ENCODE assay signal across 12 cellular contexts in genomic region chr11:67264886-67265632, GRCh38. TPM values are rescaled to one million over a fixed set of nuclear protein-coding genes. Genes with fewer than 3 reads are reported as not detected.
DNase-seq lines count a peak whose midpoint lies in the region; ATAC-seq, FAIRE-seq and TF ChIP-seq lines count a peak whose summit lies in the region.
"Had no signal": no experiment of that assay in that cellular context is flagged by ENCODE, and none has a peak within 500 bp of the region (broad histone marks: within the 10 kb centered on the region; RNA-seq: fewer than 3 reads in every experiment).

No MANE protein-coding gene starts in this region.

- H3K79me2 ChIP-seq in keratinocyte (ENCODE audit: control insufficient read depth, insufficient read depth, low read length), result peaks cover 34% of the 10 kb centered on the region

- DNase-seq in activated naive CD4-positive, alpha-beta T cell treated with anti-CD3 and anti-CD28 coated beads, Interleukin-2, amount 10 ng/mL, durations not matched to agents 7 days and 5 days, result peak; percentile 23
- no peak for DNase-seq in activated naive CD4-positive, alpha-beta T cell (lab: John Stamatoyannopoulos, UW)
- no peak for DNase-seq in activated T-helper 1 cell treated with anti-CD3 and anti-CD28 coated beads, Interleukin-12 subunit alpha, Interleukin-12 subunit beta, Interleukin-2, Interleukin-4 antibody, amounts not matched to agents 30 ng/mL and 10 ng/mL and 1 ng/mL, durations not matched to agents 14 hours and 24 hours and 36 hours (ENCODE audit: low spot score)
- DNase-seq in keratinocyte (ENCODE audit: low read depth, low spot score) (no peak), thoracic aorta (ENCODE audit: low spot score) (no peak), COR-L47 (lab: John Stamatoyannopoulos, UW) (no peak), GM20000 (ENCODE audit: low spot score) (no peak), NCI-H1092 (lab: John Stamatoyannopoulos, UW) (no peak)
- DNase-seq: foreskin melanocyte, H7, MG63, NCI-H526 had no signal

- H3K4me1 ChIP-seq in keratinocyte (ENCODE audit: control insufficient read depth, extremely low read depth, insufficient read depth, low read length) (peaks cover 79% of the 10 kb centered on the region), thoracic aorta (ENCODE audit: control insufficient read depth in 1 of 2, low read depth in 2 of 2) (peaks cover 31 to 67% of the 10 kb centered on the region in 2 donors)

- H3K9me3 Mint-ChIP-seq in activated naive CD4-positive, alpha-beta T cell treated with anti-CD3 and anti-CD28 coated beads, Interleukin-2, amount 10 ng/mL, durations not matched to agents 7 days and 5 days, result no peaks in the 10 kb centered on the region
- no peaks in the 10 kb centered on the region for H3K9me3 Mint-ChIP-seq in activated T-helper 1 cell treated with anti-CD3 and anti-CD28 coated beads, Interleukin-12 subunit alpha, Interleukin-12 subunit beta, Interleukin-2, Interleukin-4 antibody, amounts not matched to agents 30 ng/mL and 10 ng/mL and 1 ng/mL, durations not matched to agents 14 hours and 24 hours and 36 hours

- no peak overlapping the region for H2AFZ ChIP-seq in keratinocyte (ENCODE audit: control insufficient read depth, low read length)

- dilution Hi-C loops in keratinocyte (cut with MboI; ENCODE audit: extremely low pct_ligation_motif_present, low sequenced_read_pairs), result no loop called here

- H3K27ac Mint-ChIP-seq in activated naive CD4-positive, alpha-beta T cell treated with anti-CD3 and anti-CD28 coated beads, Interleukin-2, amount 10 ng/mL, durations not matched to agents 7 days and 5 days, result peak overlapping the region; percentile 78
- H3K27ac Mint-ChIP-seq in activated T-helper 1 cell treated with anti-CD3 and anti-CD28 coated beads, Interleukin-12 subunit alpha, Interleukin-12 subunit beta, Interleukin-2, Interleukin-4 antibody, amounts not matched to agents 30 ng/mL and 10 ng/mL and 1 ng/mL, durations not matched to agents 14 hours and 24 hours and 36 hours, result peak overlapping the region; percentile 89

- peaks cover 10% of the 10 kb centered on the region for H3K27me3 Mint-ChIP-seq in activated naive CD4-positive, alpha-beta T cell treated with anti-CD3 and anti-CD28 coated beads, Interleukin-2, amount 10 ng/mL, durations not matched to agents 7 days and 5 days
- no peaks in the 10 kb centered on the region for H3K27me3 Mint-ChIP-seq in activated T-helper 1 cell treated with anti-CD3 and anti-CD28 coated beads, Interleukin-12 subunit alpha, Interleukin-12 subunit beta, Interleukin-2, Interleukin-4 antibody, amounts not matched to agents 30 ng/mL and 10 ng/mL and 1 ng/mL, durations not matched to agents 14 hours and 24 hours and 36 hours (ENCODE audit: insufficient read depth)

- no peak overlapping the region for H3K9ac ChIP-seq in keratinocyte (ENCODE audit: control insufficient read depth, extremely low read depth, insufficient read depth, low read length)

- intact Hi-C loops in activated T-helper 1 cell treated with anti-CD3 and anti-CD28 coated beads, Interleukin-12 subunit alpha, Interleukin-12 subunit beta, Interleukin-2, Interleukin-4 antibody, amounts not matched to agents 30 ng/mL and 10 ng/mL and 1 ng/mL, durations not matched to agents 14 hours and 24 hours and 36 hours (cut with micrococcal nuclease), result loop anchor here (5.0 kb wide), 2 partner anchors 137 to 242 kb away; partner anchors contain the start of genes CDK2AP2, PITPNM1, PPP1CA and TBC1D10C

- H3K9me1 ChIP-seq in keratinocyte (ENCODE audit: control insufficient read depth, extremely low read depth, insufficient read depth, low read length), result peaks cover 2% of the 10 kb centered on the region

- peaks cover 62% of the 10 kb centered on the region for H3K4me1 Mint-ChIP-seq in activated naive CD4-positive, alpha-beta T cell treated with anti-CD3 and anti-CD28 coated beads, Interleukin-2, amount 10 ng/mL, durations not matched to agents 7 days and 5 days
- H3K4me1 Mint-ChIP-seq in activated T-helper 1 cell treated with anti-CD3 and anti-CD28 coated beads, Interleukin-12 subunit alpha, Interleukin-12 subunit beta, Interleukin-2, Interleukin-4 antibody, amounts not matched to agents 30 ng/mL and 10 ng/mL and 1 ng/mL, durations not matched to agents 14 hours and 24 hours and 36 hours (ENCODE audit: low read depth), result peaks cover 65% of the 10 kb centered on the region

- H3K9me3 ChIP-seq in keratinocyte (ENCODE audit: control insufficient read depth, low read depth, low read length), result no peaks in the 10 kb centered on the region
- no peaks in the 10 kb centered on the region for H3K9me3 ChIP-seq in thoracic aorta
- H3K9me3 ChIP-seq: MG63 had no signal

- ATAC-seq in thoracic aorta (ENCODE audit: insufficient number of reproducible peaks, low FRiP score, low read depth), result no peak

- H4K20me1 ChIP-seq in keratinocyte (ENCODE audit: control insufficient read depth, extremely low read depth, insufficient read depth, low read length), result no peaks in the 10 kb centered on the region

- H3K27me3 ChIP-seq in keratinocyte (ENCODE audit: control insufficient read depth, extremely low read depth, insufficient read depth, low read length) (no peaks in the 10 kb centered on the region), thoracic aorta (replicated peaks; ENCODE audit: insufficient read depth) (no peaks in the 10 kb centered on the region)
- H3K27me3 ChIP-seq: MG63 had no signal

- CTCF ChIA-PET in activated naive CD4-positive, alpha-beta T cell treated with anti-CD3 and anti-CD28 coated beads, Interleukin-2, amount 10 ng/mL, durations not matched to agents 7 days and 5 days (lab: Charles Lee), result interaction anchor here (0.7 to 4.9 kb wide), 10 partner anchors 12 to 117 kb away, joined by 3 to 117 read pairs (median 5); partner anchors contain the start of gene SSH3

- H3K4me3 ChIP-seq in keratinocyte (ENCODE audit: control insufficient read depth in 2 of 3, extremely low read depth in 1 of 3, insufficient read depth in 2 of 3, low read depth in 1 of 3, low read length in 3 of 3), result no peak overlapping the region
- no peak overlapping the region for H3K4me3 ChIP-seq in thoracic aorta

- FAIRE-seq in keratinocyte (lab: Jason Lieb, UNC), result peak; percentile 78

- peak overlapping the region; percentile 75 for H3K4me3 Mint-ChIP-seq in activated naive CD4-positive, alpha-beta T cell treated with anti-CD3 and anti-CD28 coated beads, Interleukin-2, amount 10 ng/mL, durations not matched to agents 7 days and 5 days
- H3K4me3 Mint-ChIP-seq in activated T-helper 1 cell treated with anti-CD3 and anti-CD28 coated beads, Interleukin-12 subunit alpha, Interleukin-12 subunit beta, Interleukin-2, Interleukin-4 antibody, amounts not matched to agents 30 ng/mL and 10 ng/mL and 1 ng/mL, durations not matched to agents 14 hours and 24 hours and 36 hours, result peak overlapping the region; percentile 84

- H3K36me3 Mint-ChIP-seq in activated naive CD4-positive, alpha-beta T cell treated with anti-CD3 and anti-CD28 coated beads, Interleukin-2, amount 10 ng/mL, durations not matched to agents 7 days and 5 days, result peaks cover 29% of the 10 kb centered on the region
- peaks cover 34% of the 10 kb centered on the region for H3K36me3 Mint-ChIP-seq in activated T-helper 1 cell treated with anti-CD3 and anti-CD28 coated beads, Interleukin-12 subunit alpha, Interleukin-12 subunit beta, Interleukin-2, Interleukin-4 antibody, amounts not matched to agents 30 ng/mL and 10 ng/mL and 1 ng/mL, durations not matched to agents 14 hours and 24 hours and 36 hours (ENCODE audit: low read depth)

- TF ChIP-seq CTCF in keratinocyte (optimal IDR thresholded peaks at IDR 0.05 in 1 of 3, IDR thresholded peaks at IDR 0.05 in 1 of 3, conservative IDR thresholded peaks at IDR 0.05 in 1 of 3; ENCODE audit: extremely low read depth in 1 of 3, insufficient read depth in 2 of 3, low read length in 3 of 3), result no peak
- no peak for TF ChIP-seq CTCF in thoracic aorta (IDR thresholded peaks at IDR 0.05)
- TF ChIP-seq CTCF in GM20000 (IDR thresholded peaks at IDR 0.05; ENCODE audit: extremely low read depth, missing control alignments), result no peak

- no peak overlapping the region for H3K27ac ChIP-seq in keratinocyte (ENCODE audit: control insufficient read depth, insufficient read depth, low read length)
- peak overlapping the region; percentile 49 to 72 for H3K27ac ChIP-seq in thoracic aorta

- peaks cover 8 to 10% of the 10 kb centered on the region in 2 experiments for H3K36me3 ChIP-seq in keratinocyte (ENCODE audit: control insufficient read depth in 2 of 2, extremely low read depth in 1 of 2, insufficient read depth in 2 of 2, low read length in 2 of 2)
- H3K36me3 ChIP-seq in thoracic aorta, result no peaks in the 10 kb centered on the region

- peak overlapping the region; percentile 42 for H3K4me2 ChIP-seq in keratinocyte (ENCODE audit: control insufficient read depth, extremely low read depth, insufficient read depth, low read depth, low read length)

RNA-seq across cellular contexts. Expression of gene GRK2, which starts 1.2 kb away (rescaled TPM):
- total RNA-seq in activated T-helper 1 cell treated with anti-CD3 and anti-CD28 coated beads, Interleukin-12 subunit alpha, Interleukin-12 subunit beta, Interleukin-2, Interleukin-4 antibody, amounts not matched to agents 30 ng/mL and 10 ng/mL and 1 ng/mL, durations not matched to agents 14 hours and 24 hours and 36 hours, result 249 and 250 TPM in 2 replicates
- 21.1 to 29.2 TPM (median 23.3 TPM) in 3 replicates for polyA plus RNA-seq in keratinocyte
- polyA plus RNA-seq in keratinocyte (2011; ENCODE audit: low read depth), result 72.4 TPM
- polyA plus RNA-seq in keratinocyte (2011; cell fraction: cytosol; rRNA removed), result 15.4 and 26.0 TPM in 2 replicates
- 38.5 and 51.4 TPM in 2 replicates for polyA plus RNA-seq in keratinocyte (2011; cell fraction: nucleus; rRNA removed)
- 26.4 and 42.3 TPM in 2 replicates for polyA plus RNA-seq in keratinocyte (2012; ENCODE audit: low replicate concordance)
- polyA minus RNA-seq in keratinocyte, result 28.1 to 136 TPM (median 33.8 TPM) in 3 replicates
- 62.0 TPM for polyA minus RNA-seq in keratinocyte (2011; cell fraction: cytosol; rRNA and poly(A)+ RNA removed)
- polyA minus RNA-seq in keratinocyte (2011; cell fraction: nucleus; rRNA and poly(A)+ RNA removed), result 26.1 and 27.0 TPM in 2 replicates
- total RNA-seq in thoracic aorta, result 10 to 100 TPM; 72.8 to 85.2 TPM

RNA-seq across cellular contexts. Expression of gene ANKRD13D, which starts 24.0 kb away (rescaled TPM):
- total RNA-seq in activated T-helper 1 cell treated with anti-CD3 and anti-CD28 coated beads, Interleukin-12 subunit alpha, Interleukin-12 subunit beta, Interleukin-2, Interleukin-4 antibody, amounts not matched to agents 30 ng/mL and 10 ng/mL and 1 ng/mL, durations not matched to agents 14 hours and 24 hours and 36 hours, result 124 and 129 TPM in 2 replicates
- polyA plus RNA-seq in keratinocyte, result 18.1 to 40.1 TPM (median 25.0 TPM) in 3 replicates
- polyA plus RNA-seq in keratinocyte (2011; ENCODE audit: low read depth), result 26.3 TPM
- polyA plus RNA-seq in keratinocyte (2011; cell fraction: cytosol; rRNA removed), result 11.4 and 22.0 TPM in 2 replicates
- 58.2 and 67.9 TPM in 2 replicates for polyA plus RNA-seq in keratinocyte (2011; cell fraction: nucleus; rRNA removed)
- polyA plus RNA-seq in keratinocyte (2012; ENCODE audit: low replicate concordance), result 16.9 and 35.5 TPM in 2 replicates
- polyA minus RNA-seq in keratinocyte, result 18.7 to 32.6 TPM (median 20.1 TPM) in 3 replicates
- 17.8 TPM for polyA minus RNA-seq in keratinocyte (2011; cell fraction: cytosol; rRNA and poly(A)+ RNA removed)
- polyA minus RNA-seq in keratinocyte (2011; cell fraction: nucleus; rRNA and poly(A)+ RNA removed), result 29.3 and 30.3 TPM in 2 replicates
- 100 to 1,000 TPM in 1 of 2 donors, 10 to 100 TPM in 1; 66.6 to 101 TPM for total RNA-seq in thoracic aorta

RNA-seq across cellular contexts. Expression of gene SSH3, which starts 38.3 kb away (rescaled TPM):
- total RNA-seq in activated T-helper 1 cell treated with anti-CD3 and anti-CD28 coated beads, Interleukin-12 subunit alpha, Interleukin-12 subunit beta, Interleukin-2, Interleukin-4 antibody, amounts not matched to agents 30 ng/mL and 10 ng/mL and 1 ng/mL, durations not matched to agents 14 hours and 24 hours and 36 hours, result 9.2 and 9.4 TPM in 2 replicates
- polyA plus RNA-seq in keratinocyte, result 20.5 to 39.2 TPM (median 24.8 TPM) in 3 replicates
- polyA plus RNA-seq in keratinocyte (2011; ENCODE audit: low read depth), result 11.2 TPM
- polyA plus RNA-seq in keratinocyte (2011; cell fraction: cytosol; rRNA removed), result 12.1 and 25.9 TPM in 2 replicates
- polyA plus RNA-seq in keratinocyte (2011; cell fraction: nucleus; rRNA removed), result 55.6 and 73.3 TPM in 2 replicates
- 42.9 and 52.4 TPM in 2 replicates for polyA plus RNA-seq in keratinocyte (2012; ENCODE audit: low replicate concordance)
- polyA minus RNA-seq in keratinocyte, result 22.4 to 37.8 TPM (median 30.0 TPM) in 3 replicates
- polyA minus RNA-seq in keratinocyte (2011; cell fraction: cytosol; rRNA and poly(A)+ RNA removed), result 49.9 TPM
- polyA minus RNA-seq in keratinocyte (2011; cell fraction: nucleus; rRNA and poly(A)+ RNA removed), result 29.0 and 32.8 TPM in 2 replicates
- 10 to 100 TPM; 39.4 to 59.0 TPM for total RNA-seq in thoracic aorta
